In genomic region chr7:74002474-74003017, GRCh38 we compare ENCODE assay signal across 8 cellular contexts. TPM values are rescaled to one million over a fixed set of nuclear protein-coding genes. Genes with fewer than 3 reads are reported as not detected.
DNase-seq lines count a peak whose midpoint lies in the region; ATAC-seq and TF ChIP-seq lines count a peak whose summit lies in the region.

No MANE protein-coding gene starts in this region.

- H3K27me3 ChIP-seq in gastroesophageal sphincter = no peaks in the 10 kb centered on the region

- H3K4me1 Mint-ChIP-seq in activated T-helper 1 cell treated with anti-CD3 and anti-CD28 coated beads, Interleukin-12 subunit alpha, Interleukin-12 subunit beta, Interleukin-2, Interleukin-4 antibody, amounts not matched to agents 30 ng/mL and 10 ng/mL and 1 ng/mL, durations not matched to agents 14 hours and 24 hours and 36 hours (ENCODE audit: low read depth) = peaks cover 12% of the 10 kb centered on the region
- peaks cover 8 to 14% (median 10%) of the 10 kb centered on the region in 3 donors for H3K4me1 Mint-ChIP-seq in T-cell
- H3K4me1 Mint-ChIP-seq in stimulated activated naive CD8-positive, alpha-beta T cell treated with anti-CD3 and anti-CD28 coated beads, Interleukin-15, amount 100 ng/mL, for 72 hours = peaks cover 8% of the 10 kb centered on the region

- H3K9me3 Mint-ChIP-seq in activated T-helper 1 cell treated with anti-CD3 and anti-CD28 coated beads, Interleukin-12 subunit alpha, Interleukin-12 subunit beta, Interleukin-2, Interleukin-4 antibody, amounts not matched to agents 30 ng/mL and 10 ng/mL and 1 ng/mL, durations not matched to agents 14 hours and 24 hours and 36 hours = no peaks in the 10 kb centered on the region
- no peaks in the 10 kb centered on the region for H3K9me3 Mint-ChIP-seq in T-cell
- H3K9me3 Mint-ChIP-seq in stimulated activated naive CD8-positive, alpha-beta T cell treated with anti-CD3 and anti-CD28 coated beads, Interleukin-15, amount 100 ng/mL, for 72 hours = no peaks in the 10 kb centered on the region

- H3K36me3 Mint-ChIP-seq in activated T-helper 1 cell treated with anti-CD3 and anti-CD28 coated beads, Interleukin-12 subunit alpha, Interleukin-12 subunit beta, Interleukin-2, Interleukin-4 antibody, amounts not matched to agents 30 ng/mL and 10 ng/mL and 1 ng/mL, durations not matched to agents 14 hours and 24 hours and 36 hours (ENCODE audit: low read depth) = no peaks in the 10 kb centered on the region
- H3K36me3 Mint-ChIP-seq in T-cell = no peaks in the 10 kb centered on the region

- TF ChIP-seq CTCF in gastroesophageal sphincter (IDR thresholded peaks at IDR 0.05) = no peak

- POLR2A ChIA-PET in T-cell (lab: Charles Lee) = no interaction called here

- intact Hi-C loops in activated T-helper 1 cell treated with anti-CD3 and anti-CD28 coated beads, Interleukin-12 subunit alpha, Interleukin-12 subunit beta, Interleukin-2, Interleukin-4 antibody, amounts not matched to agents 30 ng/mL and 10 ng/mL and 1 ng/mL, durations not matched to agents 14 hours and 24 hours and 36 hours (cut with micrococcal nuclease) = no loop called here

- CTCF ChIA-PET in T-cell (lab: Charles Lee) = no interaction called here

- WGBS in gastroesophageal sphincter (ENCODE audit: low coverage in 1 of 2), 2 donors = no CpG with 5 or more reads among the region's 16 CpGs

- H3K9me3 ChIP-seq in gastroesophageal sphincter = no peaks in the 10 kb centered on the region

- H3K4me3 Mint-ChIP-seq in activated T-helper 1 cell treated with anti-CD3 and anti-CD28 coated beads, Interleukin-12 subunit alpha, Interleukin-12 subunit beta, Interleukin-2, Interleukin-4 antibody, amounts not matched to agents 30 ng/mL and 10 ng/mL and 1 ng/mL, durations not matched to agents 14 hours and 24 hours and 36 hours = no peak overlapping the region
- H3K4me3 Mint-ChIP-seq in T-cell = no peak overlapping the region
- peak overlapping the region in 1 of 2 donors; percentile 33 for H3K4me3 Mint-ChIP-seq in stimulated activated naive CD8-positive, alpha-beta T cell treated with anti-CD3 and anti-CD28 coated beads, Interleukin-15, amount 100 ng/mL, for 72 hours

- H3K27me3 Mint-ChIP-seq in activated T-helper 1 cell treated with anti-CD3 and anti-CD28 coated beads, Interleukin-12 subunit alpha, Interleukin-12 subunit beta, Interleukin-2, Interleukin-4 antibody, amounts not matched to agents 30 ng/mL and 10 ng/mL and 1 ng/mL, durations not matched to agents 14 hours and 24 hours and 36 hours (ENCODE audit: insufficient read depth) = peaks cover 4% of the 10 kb centered on the region
- H3K27me3 Mint-ChIP-seq in T-cell = peaks cover 4 to 5% of the 10 kb centered on the region in 2 donors
- H3K27me3 Mint-ChIP-seq in stimulated activated naive CD8-positive, alpha-beta T cell treated with anti-CD3 and anti-CD28 coated beads, Interleukin-15, amount 100 ng/mL, for 72 hours = peaks cover 15% of the 10 kb centered on the region

- DNase-seq in activated T-helper 1 cell treated with Interleukin-2 at 50 U/mL for 16 hours (ENCODE audit: low read depth) (peak; percentile 6), T-cell (peak in 2 of 34 experiments; percentile 5 to 39)
- no peak for DNase-seq in activated T-helper 1 cell treated with anti-CD3 and anti-CD28 coated beads, Interleukin-12 subunit alpha, Interleukin-12 subunit beta, Interleukin-2, Interleukin-4 antibody, amounts not matched to agents 30 ng/mL and 10 ng/mL and 1 ng/mL, durations not matched to agents 14 hours and 24 hours and 36 hours (ENCODE audit: low spot score)
- DNase-seq in stimulated activated naive CD8-positive, alpha-beta T cell treated with anti-CD3 and anti-CD28 coated beads, Interleukin-15, amount 100 ng/mL, for 72 hours = no peak

- H3K4me3 ChIP-seq in gastroesophageal sphincter = no peak overlapping the region

- TF ChIP-seq POLR2A in gastroesophageal sphincter (IDR thresholded peaks at IDR 0.05) = no peak

- TF ChIP-seq EP300 in gastroesophageal sphincter (IDR thresholded peaks at IDR 0.05) = no peak

- no peaks in the 10 kb centered on the region for H3K36me3 ChIP-seq in gastroesophageal sphincter

- H3K27ac ChIP-seq in gastroesophageal sphincter = peak overlapping the region in 3 of 4 donors; percentile 80 to 93 (median 89)

- peaks cover 0 to 75% (median 32%) of the 10 kb centered on the region in 3 donors for H3K4me1 ChIP-seq in gastroesophageal sphincter

- ATAC-seq in T-cell (replicated peaks in 1 of 4) (peak in 3 of 4 experiments; percentile 48 to 76 (median 63)), gastroesophageal sphincter (peak; percentile 39), HG03432 (IDR thresholded peaks at IDR 0.05; ENCODE audit: unreplicated experiment) (no peak), HG02884 (IDR thresholded peaks at IDR 0.05; ENCODE audit: unreplicated experiment) (no peak), GM19395 (IDR thresholded peaks at IDR 0.05; ENCODE audit: unreplicated experiment) (no peak)
- ATAC-seq in stimulated activated naive CD8-positive, alpha-beta T cell treated with anti-CD3 and anti-CD28 coated beads, Interleukin-15, amount 100 ng/mL, for 72 hours = peak; percentile 72

- no peak overlapping the region for H3K27ac Mint-ChIP-seq in activated T-helper 1 cell treated with anti-CD3 and anti-CD28 coated beads, Interleukin-12 subunit alpha, Interleukin-12 subunit beta, Interleukin-2, Interleukin-4 antibody, amounts not matched to agents 30 ng/mL and 10 ng/mL and 1 ng/mL, durations not matched to agents 14 hours and 24 hours and 36 hours
- H3K27ac Mint-ChIP-seq in T-cell = peak overlapping the region; percentile 12 to 27
- peak overlapping the region in 1 of 2 donors; percentile 82 for H3K27ac Mint-ChIP-seq in stimulated activated naive CD8-positive, alpha-beta T cell treated with anti-CD3 and anti-CD28 coated beads, Interleukin-15, amount 100 ng/mL, for 72 hours

RNA-seq across cellular contexts. Expression of gene ELN, which starts 25.4 kb away (rescaled TPM):
- total RNA-seq in activated T-helper 1 cell treated with anti-CD3 and anti-CD28 coated beads, Interleukin-12 subunit alpha, Interleukin-12 subunit beta, Interleukin-2, Interleukin-4 antibody, amounts not matched to agents 30 ng/mL and 10 ng/mL and 1 ng/mL, durations not matched to agents 14 hours and 24 hours and 36 hours = not detected in 2 replicates
- total RNA-seq in T-cell (under 1 TPM in 3 of 5 donors, not detected in 2; 0.22 to 0.56 (median 0.44) TPM), gastroesophageal sphincter (100 to 1,000 TPM; 316 to 703 (median 441) TPM)

Comparison
In these comparisons a context has a peak if more than half of its experiments do, and no peak if none do; other contexts are left out.
1. ATAC-seq: peak in T-cell (3 of 4), gastroesophageal sphincter (single experiment) and stimulated activated naive CD8-positive, alpha-beta T cell treated with anti-CD3 and anti-CD28 coated beads, Interleukin-15, amount 100 ng/mL, for 72 hours (single experiment); none in HG03432 (single experiment), HG02884 (single experiment) and GM19395 (single experiment).
2. RNA of gene ELN, which starts 25.4 kb away (total RNA-seq): 316 to 703 TPM in gastroesophageal sphincter; 0.22 to 0.56 TPM in T-cell and not detected in activated T-helper 1 cell treated with anti-CD3 and anti-CD28 coated beads, Interleukin-12 subunit alpha, Interleukin-12 subunit beta, Interleukin-2, Interleukin-4 antibody, amounts not matched to agents 30 ng/mL and 10 ng/mL and 1 ng/mL, durations not matched to agents 14 hours and 24 hours and 36 hours; every median in the first group is over 100 times any median in the second.